In genomic region chr9:77587851-77588250, GRCh38 we compare ENCODE assay signal across 1 cellular context.
TF ChIP-seq lines count a peak whose summit lies in the region.

No MANE protein-coding gene starts in this region.

TF ChIP-seq in endothelial cell of umbilical vein, 7 proteins besides CTCF, POLR2A, EP300 and RAD21:
- no peak for TF ChIP-seq FOS (IDR thresholded peaks at IDR 0.05; ENCODE audit: borderline replicate concordance, insufficient read depth, low read length)
- TF ChIP-seq JUN (IDR thresholded peaks at IDR 0.05; ENCODE audit: borderline replicate concordance, insufficient read depth, insufficient read length, low read depth): no peak
- TF ChIP-seq EZH2 (IDR thresholded peaks at IDR 0.05; ENCODE audit: borderline replicate concordance, low read depth, low read length, severe bottlenecking): no peak
- TF ChIP-seq, protein P1, sequence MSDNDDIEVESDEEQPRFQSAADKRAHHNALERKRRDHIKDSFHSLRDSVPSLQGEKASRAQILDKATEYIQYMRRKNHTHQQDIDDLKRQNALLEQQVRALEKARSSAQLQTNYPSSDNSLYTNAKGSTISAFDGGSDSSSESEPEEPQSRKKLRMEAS (IDR thresholded peaks at IDR 0.05; ENCODE audit: insufficient read depth, insufficient read length): no peak
- TF ChIP-seq MYC (IDR thresholded peaks at IDR 0.05; ENCODE audit: low read depth, low read length): no peak
- TF ChIP-seq POLR2AphosphoS5 (IDR thresholded peaks at IDR 0.05; ENCODE audit: insufficient read depth, low read depth, low read length): no peak
- no peak for TF ChIP-seq GATA2 (IDR thresholded peaks at IDR 0.05; ENCODE audit: insufficient read depth, insufficient read length, low read depth, low read length)
